Comparison of ENCODE assay signal across 8 cellular contexts in the genomic region with DNA sequence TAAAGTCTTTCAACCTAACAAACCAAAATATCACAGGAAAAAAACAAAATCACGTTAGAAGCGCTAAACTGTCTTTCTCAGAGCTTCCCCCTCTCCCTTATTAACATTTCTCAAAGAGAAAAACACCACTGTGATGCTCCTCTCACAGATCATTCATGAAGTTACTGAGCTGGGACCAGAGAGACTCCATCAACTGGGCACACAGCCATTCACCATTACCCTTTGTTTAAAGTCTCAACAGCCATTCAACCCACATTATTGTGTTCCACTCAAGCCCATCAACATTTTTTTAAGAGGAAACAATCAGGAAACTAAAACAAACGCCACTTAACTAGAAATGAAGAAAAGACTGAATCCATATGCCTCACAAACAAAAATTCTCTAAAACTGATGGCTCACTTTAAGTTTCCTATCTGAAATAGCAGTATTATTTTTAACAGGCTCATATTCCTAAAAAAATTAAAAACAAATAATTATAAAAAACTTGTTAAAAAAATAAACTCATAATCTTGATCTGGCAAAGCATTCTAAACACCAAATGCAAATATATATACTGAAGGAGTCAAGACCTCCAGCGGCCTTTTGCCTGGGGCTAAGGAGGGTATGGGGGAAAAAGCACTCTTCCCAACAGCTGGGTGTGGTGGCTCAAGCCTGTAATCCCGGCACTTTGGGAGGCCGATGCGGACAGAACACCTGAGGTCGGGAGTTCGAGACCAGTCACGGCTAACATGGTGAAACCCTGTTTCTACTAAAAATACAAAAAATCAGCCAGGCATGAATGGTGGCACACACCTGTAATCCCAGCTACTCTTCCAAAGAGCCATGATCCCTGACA. TPM values are rescaled to one million over a fixed set of nuclear protein-coding genes. Genes with fewer than 3 reads are reported as not detected.
DNase-seq lines count a peak whose midpoint lies in the region; FAIRE-seq and TF ChIP-seq lines count a peak whose summit lies in the region.
"Had no signal": no experiment of that assay in that cellular context is flagged by ENCODE, and none has a peak within 500 bp of the region (broad histone marks: within the 10 kb centered on the region; RNA-seq: fewer than 3 reads in every experiment).

No MANE protein-coding gene starts in this region.

- H3K27ac Mint-ChIP-seq in H9 (peak overlapping the region; percentile 41 to 74 (median 73)), osteocyte (ENCODE audit: unreplicated experiment) (peak overlapping the region; percentile 25)

- no peak overlapping the region for H2BK120ac ChIP-seq in H9 (ENCODE audit: low read depth, low read length, poor library complexity, severe bottlenecking)

- H3K18ac ChIP-seq in H9 (ENCODE audit: insufficient read length, low read depth, low read length): no peak overlapping the region

- H3K9me3 Mint-ChIP-seq in H9 (no peaks in the 10 kb centered on the region), osteocyte (ENCODE audit: unreplicated experiment) (no peaks in the 10 kb centered on the region)

- H3K27me3 Mint-ChIP-seq in H9 (ENCODE audit: low read depth) (no peaks in the 10 kb centered on the region), osteocyte (ENCODE audit: unreplicated experiment) (no peaks in the 10 kb centered on the region)

- no peak overlapping the region for H3K56ac ChIP-seq in H9 (ENCODE audit: insufficient read length, low read depth, low read length)

- H3K14ac ChIP-seq in H9 (ENCODE audit: insufficient read depth, low read length): no peak overlapping the region

- no peak overlapping the region for H2BK20ac ChIP-seq in H9 (ENCODE audit: low read depth, low read length, poor library complexity, severe bottlenecking)

- no peak overlapping the region for H2BK5ac ChIP-seq in H9 (ENCODE audit: insufficient read length, low read length)

- DNase-seq in H9 (no peak), NCI-H2107 treated with DMSO at 0.1 percent for 48 hours (lab: John Stamatoyannopoulos, UW; ENCODE audit: unreplicated experiment) (peak; percentile 37), osteocyte (ENCODE audit: extremely low spot score, unreplicated experiment) (no peak), cerebellar cortex (ENCODE audit: low spot score) (no peak), NOMO-1 (lab: John Stamatoyannopoulos, UW; ENCODE audit: unreplicated experiment in 2 of 2) (no peak), HCEC 1CT (no peak)
- DNase-seq: KBM-7 had no signal

- H3K9ac ChIP-seq in H9 (ENCODE audit: extremely low read depth, insufficient read length, low read length): no peak overlapping the region

- no peak overlapping the region for H3T11ph ChIP-seq in H9 (ENCODE audit: low read length)

- peaks cover 3 to 20% (median 11%) of the 10 kb centered on the region in 3 experiments; a peak in 6 of 7 replicates for H3K36me3 Mint-ChIP-seq in H9 (ENCODE audit: insufficient read depth in 1 of 3, low read depth in 3 of 3)
- peaks cover 2% of the 10 kb centered on the region for H3K36me3 Mint-ChIP-seq in osteocyte (ENCODE audit: unreplicated experiment)

- H4K8ac ChIP-seq in H9 (replicated peaks; ENCODE audit: insufficient read length, low read depth, low read length): no peak overlapping the region

- no CpG with 5 or more reads among the region's 10 CpGs for WGBS in H9 (ENCODE audit: extremely low coverage, insufficient read length, low lambda C conversion rate)

- H3K4me1 ChIP-seq in H9 (ENCODE audit: insufficient read depth, low read length): peaks cover 4% of the 10 kb centered on the region; the same call in 1 of the 2 replicates

- no peak overlapping the region for H3K4me2 ChIP-seq in H9 (ENCODE audit: insufficient read depth, insufficient read length, low read length)

- H3K4me3 Mint-ChIP-seq in H9: no peak overlapping the region
- no peak overlapping the region for H3K4me3 Mint-ChIP-seq in osteocyte (ENCODE audit: unreplicated experiment)

- H3K27me3 ChIP-seq in H9 (ENCODE audit: insufficient read depth, low read length): no peaks in the 10 kb centered on the region

- no peak overlapping the region for H2BK15ac ChIP-seq in H9 (ENCODE audit: low read depth, low read length)

- no peak overlapping the region for H2BK12ac ChIP-seq in H9 (ENCODE audit: insufficient read length, low read depth, low read length)

- H3K9me3 ChIP-seq in H9 (ENCODE audit: control insufficient read depth, low read depth, low read length): no peaks in the 10 kb centered on the region

- H3K23me2 ChIP-seq in H9 (ENCODE audit: insufficient read length, low read depth, low read length, poor library complexity, severe bottlenecking): no peaks in the 10 kb centered on the region

- H3K79me2 ChIP-seq in H9 (ENCODE audit: insufficient read depth, low read length): peaks cover 68% of the 10 kb centered on the region; the same call in 1 of the 2 replicates

- H3K23ac ChIP-seq in H9 (ENCODE audit: insufficient read length, low read depth, low read length): no peak overlapping the region

- H3K27ac ChIP-seq in H9 (ENCODE audit: insufficient read length, low read depth, low read length): no peak overlapping the region

- TF ChIP-seq CTCF in H9 (conservative IDR thresholded peaks at IDR 0.05) (no peak), osteocyte (IDR thresholded peaks at IDR 0.05) (no peak)

- FAIRE-seq in endometrium (lab: Jason Lieb, UNC): peak; percentile 45

- no peak overlapping the region for H4K91ac ChIP-seq in H9 (ENCODE audit: insufficient read length, low read depth, low read length)

- H3K4me1 Mint-ChIP-seq in H9: peaks cover 27 to 28% of the 10 kb centered on the region in 2 experiments
- H3K4me1 Mint-ChIP-seq in osteocyte (ENCODE audit: unreplicated experiment): peaks cover 42% of the 10 kb centered on the region

- no peak overlapping the region for H2AFZ ChIP-seq in H9 (ENCODE audit: low read length)

- no peaks in the 10 kb centered on the region for H4K20me1 ChIP-seq in H9 (ENCODE audit: control insufficient read depth, insufficient read depth, insufficient read length)

- H3K4ac ChIP-seq in H9 (ENCODE audit: low read depth, low read length): no peak overlapping the region

- no peak overlapping the region for H2AK5ac ChIP-seq in H9 (ENCODE audit: insufficient read length, low read length)

- peaks cover 3% of the 10 kb centered on the region for H3K79me1 ChIP-seq in H9 (ENCODE audit: insufficient read depth, low read depth, low read length, poor library complexity, severe bottlenecking)

- H4K5ac ChIP-seq in H9 (ENCODE audit: insufficient read length, low read depth, low read length): no peak overlapping the region

RNA-seq across cellular contexts. Expression of gene CELF1, which starts 14.0 kb away (rescaled TPM):
- total RNA-seq in H9 (2021) (211 and 217 TPM in 2 replicates), osteocyte (88.6 and 100 TPM in 2 replicates)

RNA-seq across cellular contexts. Expression of gene PTPMT1, which starts 26.4 kb away (rescaled TPM):
- 66.0 and 72.9 TPM in 2 replicates for total RNA-seq in H9 (2021)
- total RNA-seq in osteocyte: 49.3 and 50.3 TPM in 2 replicates

RNA-seq across cellular contexts. Expression of gene KBTBD4, which starts 39.8 kb away (rescaled TPM):
- 15.2 and 15.9 TPM in 2 replicates for total RNA-seq in H9 (2021)
- 19.7 and 19.8 TPM in 2 replicates for total RNA-seq in osteocyte

RNA-seq across cellular contexts. Expression of gene NDUFS3, which starts 39.9 kb away (rescaled TPM):
- total RNA-seq in H9 (2021) (130 and 144 TPM in 2 replicates), osteocyte (102 and 105 TPM in 2 replicates)

RNA-seq across cellular contexts. Expression of gene FAM180B, which starts 47.5 kb away (rescaled TPM):
- 0.31 and 0.37 TPM in 2 replicates for total RNA-seq in H9 (2021)
- 0.32 and 0.52 TPM in 2 replicates for total RNA-seq in osteocyte
